ENCODE assay signal across 13 cellular contexts in genomic region chr14:64113279-64113678, GRCh38.
A peak's percentile ranks its signal among the peaks of the same experiment; 100 is the strongest.
DNase-seq lines count a peak whose midpoint lies in the region; ATAC-seq and TF ChIP-seq lines count a peak whose summit lies in the region.
"Had no signal": no experiment of that assay in that cellular context is flagged by ENCODE, and none has a peak within 500 bp of the region (broad histone marks: within the 10 kb centered on the region; RNA-seq: fewer than 3 reads in every experiment).

No MANE protein-coding gene starts in this region.

- H3K36me3 ChIP-seq in OCI-LY1 (ENCODE audit: insufficient read depth, low read length) (peaks cover 24% of the 10 kb centered on the region; the same call in 1 of the 2 replicates), stomach (peaks cover 0 to 51% (median 36%) of the 10 kb centered on the region in 4 donors), vagina (peaks cover 0 to 15% of the 10 kb centered on the region in 2 donors)
- H3K36me3 ChIP-seq: MG63 had no signal

- 72% methylated on average over 7 of the region's 7 CpGs for WGBS in right cardiac atrium
- WGBS in stomach, 5 donors = 28 to 56% (median 36%) methylated on average over 7 of the region's 7 CpGs

- H3K27ac Mint-ChIP-seq in Calu3 (ENCODE audit: unreplicated experiment) = no peak overlapping the region

- H3K27ac ChIP-seq in OCI-LY1 (ENCODE audit: low read depth, low read length, poor library complexity, severe bottlenecking) (peak overlapping the region; percentile 87), right cardiac atrium (ENCODE audit: low read length) (peak overlapping the region; percentile 20), stomach (peak overlapping the region; percentile 58 to 71 (median 61)), vagina (no peak overlapping the region)
- H3K27ac ChIP-seq: GM23248 had no signal

- CTCF ChIA-PET in Calu3 (lab: Charles Lee) = no interaction called here

- H3K9me3 Mint-ChIP-seq in Calu3 (ENCODE audit: low read depth, unreplicated experiment) = no peaks in the 10 kb centered on the region

- no peak for TF ChIP-seq CTCF in LNCaP clone FGC (IDR thresholded peaks at IDR 0.05; ENCODE audit: control insufficient read depth, extremely low read depth, insufficient read depth)
- no peak for TF ChIP-seq CTCF in OCI-LY1 (IDR thresholded peaks at IDR 0.05; ENCODE audit: low read length)
- no peak for TF ChIP-seq CTCF in stomach (IDR thresholded peaks at IDR 0.05)
- TF ChIP-seq CTCF in vagina (IDR thresholded peaks at IDR 0.05) = no peak
- TF ChIP-seq CTCF in Calu3 (IDR thresholded peaks at IDR 0.05; ENCODE audit: unreplicated experiment) = no peak

- peak; percentile 83 for DNase-seq in LNCaP clone FGC (ENCODE audit: low read depth)
- DNase-seq in right cardiac atrium = peak in 1 of 3 donors; percentile 40
- DNase-seq in stomach = peak; percentile 78
- no peak for DNase-seq in activated naive CD4-positive, alpha-beta T cell treated with anti-CD3 and anti-CD28 coated beads, Interleukin-2, amount 50 U/mL, for 16 hours
- no peak for DNase-seq in NCI-H345 (lab: John Stamatoyannopoulos, UW)
- no peak for DNase-seq in vagina (ENCODE audit: extremely low spot score in 2 of 2)
- no peak for DNase-seq in Calu3
- DNase-seq: activated CD4-positive, alpha-beta T cell treated with anti-CD3 and anti-CD28 coated beads, Interleukin-2, amount 50 U/mL, for 1 hour; erythroblast; GM23248; MG63; stimulated activated CD8-positive, alpha-beta memory T cell treated with anti-CD3 and anti-CD28 coated beads, Interleukin-4, amount 100 ng/mL, for 48 hours had no signal

- H3K27me3 ChIP-seq in OCI-LY1 (ENCODE audit: insufficient read depth, low read length) (no peaks in the 10 kb centered on the region), right cardiac atrium (ENCODE audit: control insufficient read depth, insufficient read depth) (no peaks in the 10 kb centered on the region), stomach (no peaks in the 10 kb centered on the region), vagina (no peaks in the 10 kb centered on the region)
- H3K27me3 ChIP-seq: MG63 had no signal

- H2AFZ ChIP-seq in OCI-LY1 (ENCODE audit: low read length) = no peak overlapping the region
- H2AFZ ChIP-seq: GM23248 had no signal

- no peaks in the 10 kb centered on the region for H3K9me2 ChIP-seq in OCI-LY1 (ENCODE audit: low read depth, low read length)

- H3K4me1 Mint-ChIP-seq in Calu3 (ENCODE audit: low read depth, unreplicated experiment) = peaks cover 13% of the 10 kb centered on the region

- no TSS peak for BruUV-seq in Calu3 (replicated peaks; lab: Mats Ljungman, UMichigan)

- TF ChIP-seq EP300 in stomach (IDR thresholded peaks at IDR 0.05) = no peak

- H4K20me1 ChIP-seq in OCI-LY1 (ENCODE audit: insufficient read depth, low read length) = no peaks in the 10 kb centered on the region

- H3K36me3 Mint-ChIP-seq in Calu3 (ENCODE audit: insufficient read depth, unreplicated experiment) = peaks cover 28% of the 10 kb centered on the region

- H3K4me2 ChIP-seq in OCI-LY1 (ENCODE audit: low read length) = peak overlapping the region; percentile 45; the same call in 1 of the 2 replicates

- H3K9ac ChIP-seq in OCI-LY1 (ENCODE audit: low read length) = peak overlapping the region; percentile 32; the same call in 1 of the 2 replicates
- H3K9ac ChIP-seq: GM23248 had no signal

- H3F3A ChIP-seq in OCI-LY1 (ENCODE audit: insufficient read depth, low read length) = no peaks in the 10 kb centered on the region

- H3K4me1 ChIP-seq in OCI-LY1 (ENCODE audit: insufficient read depth, low read length, severe bottlenecking) (peaks cover 39% of the 10 kb centered on the region), right cardiac atrium (ENCODE audit: control insufficient read depth, insufficient read depth, low read length) (no peaks in the 10 kb centered on the region), stomach (peaks cover 0 to 26% (median 8%) of the 10 kb centered on the region in 4 donors), vagina (no peaks in the 10 kb centered on the region)

- ATAC-seq in right cardiac atrium = peak; percentile 15 to 34

- H3K4me3 Mint-ChIP-seq in Calu3 (ENCODE audit: low read depth, unreplicated experiment) = no peak overlapping the region

- TF ChIP-seq POLR2A in stomach (IDR thresholded peaks at IDR 0.05) (no peak), vagina (IDR thresholded peaks at IDR 0.05) (no peak)

- peak overlapping the region; percentile 44 for H3K4me3 ChIP-seq in LNCaP clone FGC (ENCODE audit: low read depth, low read length)
- H3K4me3 ChIP-seq in OCI-LY1 (ENCODE audit: low read depth, low read length, poor library complexity, severe bottlenecking) = peak overlapping the region; percentile 39
- H3K4me3 ChIP-seq in right cardiac atrium (ENCODE audit: low read length) = no peak overlapping the region
- H3K4me3 ChIP-seq in stomach = no peak overlapping the region
- H3K4me3 ChIP-seq in vagina = no peak overlapping the region
- H3K4me3 ChIP-seq: GM23248, MG63 had no signal

- no peaks in the 10 kb centered on the region for H3K27me3 Mint-ChIP-seq in Calu3 (ENCODE audit: unreplicated experiment)

- intact Hi-C loops in right cardiac atrium (cut with DNase I) (no loop called here), stomach (cut with DNase I; ENCODE audit: low total_unique reads) (no loop called here), vagina (cut with DNase I) (no loop called here), Calu3 (cut with micrococcal nuclease; ENCODE audit: unreplicated experiment) (loop anchor here (5.0 kb wide), 1 partner anchor 51 kb away; no protein-coding TSS in a partner anchor)

- H3K9me3 ChIP-seq in OCI-LY1 (ENCODE audit: low read length) (no peaks in the 10 kb centered on the region), right cardiac atrium (ENCODE audit: control insufficient read depth, low read length) (no peaks in the 10 kb centered on the region), stomach (no peaks in the 10 kb centered on the region), vagina (no peaks in the 10 kb centered on the region)
- H3K9me3 ChIP-seq: MG63 had no signal

- H3K79me2 ChIP-seq in OCI-LY1 (ENCODE audit: insufficient read depth, low read length) = no peaks in the 10 kb centered on the region

Comparison
In these comparisons a context has a peak if more than half of its experiments do, and no peak if none do; other contexts are left out.
1. DNase-seq: peak in LNCaP clone FGC (single experiment) and stomach (single experiment); none in activated naive CD4-positive, alpha-beta T cell treated with anti-CD3 and anti-CD28 coated beads, Interleukin-2, amount 50 U/mL, for 16 hours (single experiment), NCI-H345 (single experiment), vagina (0 of 2) and Calu3 (single experiment).
2. H3K4me3 ChIP-seq: peak in LNCaP clone FGC (single experiment) and OCI-LY1 (single experiment); none in right cardiac atrium (single experiment), stomach (0 of 4) and vagina (0 of 2).